In genomic region chr16:50616883-50617629, GRCh38 we compare ENCODE assay signal across 1 cellular context.
TF ChIP-seq lines count a peak whose summit lies in the region.

No MANE protein-coding gene starts in this region.

TF ChIP-seq in HepG2, 621 proteins besides CTCF, POLR2A, EP300 and RAD21 (continued from another document and continues in another):
- TF ChIP-seq ZNF142 (CRISPR knock-in tag; IDR thresholded peaks at IDR 0.05) (no peak), FOXP4 (CRISPR knock-in tag; IDR thresholded peaks at IDR 0.05) (peak; percentile 65; the same call in 1 of the 2 replicates), UBTF (CRISPR knock-in tag; IDR thresholded peaks at IDR 0.05) (no peak), CEBPG (CRISPR knock-in tag; IDR thresholded peaks at IDR 0.05) (no peak), EEA1 (CRISPR knock-in tag; IDR thresholded peaks at IDR 0.05; ENCODE audit: borderline replicate concordance) (no peak), HOXA7 (CRISPR knock-in tag; IDR thresholded peaks at IDR 0.05) (no peak), PRDM10 (CRISPR knock-in tag; IDR thresholded peaks at IDR 0.05; ENCODE audit: low read depth) (peak; percentile 60; the same call in 1 of the 2 replicates), SMARCE1 (IDR thresholded peaks at IDR 0.05; ENCODE audit: borderline replicate concordance) (no peak), PHF20 (CRISPR knock-in tag; IDR thresholded peaks at IDR 0.05) (no peak), GLI4 (CRISPR knock-in tag; IDR thresholded peaks at IDR 0.05; ENCODE audit: borderline replicate concordance) (no peak), FOXC1 (CRISPR knock-in tag; IDR thresholded peaks at IDR 0.05; ENCODE audit: borderline replicate concordance) (no peak), KLF11 (CRISPR knock-in tag; IDR thresholded peaks at IDR 0.05) (no peak), POLR2AphosphoS5 (IDR thresholded peaks at IDR 0.05; ENCODE audit: low read depth, low read length) (peak; percentile 35), DMTF1 (CRISPR knock-in tag; IDR thresholded peaks at IDR 0.05) (no peak)
- TF ChIP-seq, protein P1, sequence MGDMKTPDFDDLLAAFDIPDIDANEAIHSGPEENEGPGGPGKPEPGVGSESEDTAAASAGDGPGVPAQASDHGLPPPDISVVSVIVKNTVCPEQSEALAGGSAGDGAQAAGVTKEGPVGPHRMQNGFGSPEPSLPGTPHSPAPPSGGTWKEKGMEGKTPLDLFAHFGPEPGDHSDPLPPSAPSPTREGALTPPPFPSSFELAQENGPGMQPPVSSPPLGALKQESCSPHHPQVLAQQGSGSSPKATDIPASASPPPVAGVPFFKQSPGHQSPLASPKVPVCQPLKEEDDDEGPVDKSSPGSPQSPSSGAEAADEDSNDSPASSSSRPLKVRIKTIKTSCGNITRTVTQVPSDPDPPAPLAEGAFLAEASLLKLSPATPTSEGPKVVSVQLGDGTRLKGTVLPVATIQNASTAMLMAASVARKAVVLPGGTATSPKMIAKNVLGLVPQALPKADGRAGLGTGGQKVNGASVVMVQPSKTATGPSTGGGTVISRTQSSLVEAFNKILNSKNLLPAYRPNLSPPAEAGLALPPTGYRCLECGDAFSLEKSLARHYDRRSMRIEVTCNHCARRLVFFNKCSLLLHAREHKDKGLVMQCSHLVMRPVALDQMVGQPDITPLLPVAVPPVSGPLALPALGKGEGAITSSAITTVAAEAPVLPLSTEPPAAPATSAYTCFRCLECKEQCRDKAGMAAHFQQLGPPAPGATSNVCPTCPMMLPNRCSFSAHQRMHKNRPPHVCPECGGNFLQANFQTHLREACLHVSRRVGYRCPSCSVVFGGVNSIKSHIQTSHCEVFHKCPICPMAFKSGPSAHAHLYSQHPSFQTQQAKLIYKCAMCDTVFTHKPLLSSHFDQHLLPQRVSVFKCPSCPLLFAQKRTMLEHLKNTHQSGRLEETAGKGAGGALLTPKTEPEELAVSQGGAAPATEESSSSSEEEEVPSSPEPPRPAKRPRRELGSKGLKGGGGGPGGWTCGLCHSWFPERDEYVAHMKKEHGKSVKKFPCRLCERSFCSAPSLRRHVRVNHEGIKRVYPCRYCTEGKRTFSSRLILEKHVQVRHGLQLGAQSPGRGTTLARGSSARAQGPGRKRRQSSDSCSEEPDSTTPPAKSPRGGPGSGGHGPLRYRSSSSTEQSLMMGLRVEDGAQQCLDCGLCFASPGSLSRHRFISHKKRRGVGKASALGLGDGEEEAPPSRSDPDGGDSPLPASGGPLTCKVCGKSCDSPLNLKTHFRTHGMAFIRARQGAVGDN (CRISPR knock-in tag; IDR thresholded peaks at IDR 0.05) = peak; percentile 84
- TF ChIP-seq, protein P2, sequence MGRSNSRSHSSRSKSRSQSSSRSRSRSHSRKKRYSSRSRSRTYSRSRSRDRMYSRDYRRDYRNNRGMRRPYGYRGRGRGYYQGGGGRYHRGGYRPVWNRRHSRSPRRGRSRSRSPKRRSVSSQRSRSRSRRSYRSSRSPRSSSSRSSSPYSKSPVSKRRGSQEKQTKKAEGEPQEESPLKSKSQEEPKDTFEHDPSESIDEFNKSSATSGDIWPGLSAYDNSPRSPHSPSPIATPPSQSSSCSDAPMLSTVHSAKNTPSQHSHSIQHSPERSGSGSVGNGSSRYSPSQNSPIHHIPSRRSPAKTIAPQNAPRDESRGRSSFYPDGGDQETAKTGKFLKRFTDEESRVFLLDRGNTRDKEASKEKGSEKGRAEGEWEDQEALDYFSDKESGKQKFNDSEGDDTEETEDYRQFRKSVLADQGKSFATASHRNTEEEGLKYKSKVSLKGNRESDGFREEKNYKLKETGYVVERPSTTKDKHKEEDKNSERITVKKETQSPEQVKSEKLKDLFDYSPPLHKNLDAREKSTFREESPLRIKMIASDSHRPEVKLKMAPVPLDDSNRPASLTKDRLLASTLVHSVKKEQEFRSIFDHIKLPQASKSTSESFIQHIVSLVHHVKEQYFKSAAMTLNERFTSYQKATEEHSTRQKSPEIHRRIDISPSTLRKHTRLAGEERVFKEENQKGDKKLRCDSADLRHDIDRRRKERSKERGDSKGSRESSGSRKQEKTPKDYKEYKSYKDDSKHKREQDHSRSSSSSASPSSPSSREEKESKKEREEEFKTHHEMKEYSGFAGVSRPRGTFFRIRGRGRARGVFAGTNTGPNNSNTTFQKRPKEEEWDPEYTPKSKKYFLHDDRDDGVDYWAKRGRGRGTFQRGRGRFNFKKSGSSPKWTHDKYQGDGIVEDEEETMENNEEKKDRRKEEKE (IDR thresholded peaks at IDR 0.05) = no peak
- TF ChIP-seq, protein P3, sequence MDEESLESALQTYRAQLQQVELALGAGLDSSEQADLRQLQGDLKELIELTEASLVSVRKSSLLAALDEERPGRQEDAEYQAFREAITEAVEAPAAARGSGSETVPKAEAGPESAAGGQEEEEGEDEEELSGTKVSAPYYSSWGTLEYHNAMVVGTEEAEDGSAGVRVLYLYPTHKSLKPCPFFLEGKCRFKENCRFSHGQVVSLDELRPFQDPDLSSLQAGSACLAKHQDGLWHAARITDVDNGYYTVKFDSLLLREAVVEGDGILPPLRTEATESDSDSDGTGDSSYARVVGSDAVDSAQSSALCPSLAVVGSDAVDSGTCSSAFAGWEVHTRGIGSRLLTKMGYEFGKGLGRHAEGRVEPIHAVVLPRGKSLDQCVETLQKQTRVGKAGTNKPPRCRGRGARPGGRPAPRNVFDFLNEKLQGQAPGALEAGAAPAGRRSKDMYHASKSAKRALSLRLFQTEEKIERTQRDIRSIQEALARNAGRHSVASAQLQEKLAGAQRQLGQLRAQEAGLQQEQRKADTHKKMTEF (CRISPR knock-in tag; IDR thresholded peaks at IDR 0.05) = peak; percentile 49
- TF ChIP-seq, protein P4, sequence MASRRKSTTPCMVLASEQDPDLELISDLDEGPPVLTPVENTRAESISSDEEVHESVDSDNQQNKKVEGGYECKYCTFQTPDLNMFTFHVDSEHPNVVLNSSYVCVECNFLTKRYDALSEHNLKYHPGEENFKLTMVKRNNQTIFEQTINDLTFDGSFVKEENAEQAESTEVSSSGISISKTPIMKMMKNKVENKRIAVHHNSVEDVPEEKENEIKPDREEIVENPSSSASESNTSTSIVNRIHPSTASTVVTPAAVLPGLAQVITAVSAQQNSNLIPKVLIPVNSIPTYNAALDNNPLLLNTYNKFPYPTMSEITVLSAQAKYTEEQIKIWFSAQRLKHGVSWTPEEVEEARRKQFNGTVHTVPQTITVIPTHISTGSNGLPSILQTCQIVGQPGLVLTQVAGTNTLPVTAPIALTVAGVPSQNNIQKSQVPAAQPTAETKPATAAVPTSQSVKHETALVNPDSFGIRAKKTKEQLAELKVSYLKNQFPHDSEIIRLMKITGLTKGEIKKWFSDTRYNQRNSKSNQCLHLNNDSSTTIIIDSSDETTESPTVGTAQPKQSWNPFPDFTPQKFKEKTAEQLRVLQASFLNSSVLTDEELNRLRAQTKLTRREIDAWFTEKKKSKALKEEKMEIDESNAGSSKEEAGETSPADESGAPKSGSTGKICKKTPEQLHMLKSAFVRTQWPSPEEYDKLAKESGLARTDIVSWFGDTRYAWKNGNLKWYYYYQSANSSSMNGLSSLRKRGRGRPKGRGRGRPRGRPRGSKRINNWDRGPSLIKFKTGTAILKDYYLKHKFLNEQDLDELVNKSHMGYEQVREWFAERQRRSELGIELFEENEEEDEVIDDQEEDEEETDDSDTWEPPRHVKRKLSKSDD (CRISPR knock-in tag; IDR thresholded peaks at IDR 0.05; ENCODE audit: low read depth) = no peak
